20 cellular contexts compared by ENCODE assay signal in the genomic region with DNA sequence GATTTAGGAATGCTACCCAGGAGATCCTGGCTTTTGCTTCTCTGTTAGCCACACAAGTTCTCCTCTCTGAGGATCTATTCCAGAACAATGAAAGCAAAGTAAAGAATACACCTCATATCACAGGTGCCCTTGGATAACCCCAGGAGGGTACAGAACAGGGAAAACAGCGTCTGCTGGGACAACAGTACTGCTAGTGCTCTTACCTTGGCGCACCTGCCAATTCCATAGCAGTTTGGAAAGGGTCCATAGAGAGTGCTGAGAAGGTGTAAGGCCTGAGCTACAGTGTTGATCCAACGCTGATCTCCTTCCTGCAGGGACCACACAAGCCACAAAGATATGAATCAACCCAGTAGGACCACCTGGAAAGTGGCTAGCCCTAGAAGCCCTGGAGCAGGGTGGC. TPM values are rescaled to one million over a fixed set of nuclear protein-coding genes. Genes with fewer than 3 reads are reported as not detected.
A peak's percentile ranks its signal among the peaks of the same experiment; 100 is the strongest.
DNase-seq lines count a peak whose midpoint lies in the region; ATAC-seq, FAIRE-seq and TF ChIP-seq lines count a peak whose summit lies in the region.
"Had no signal": no experiment of that assay in that cellular context is flagged by ENCODE, and none has a peak within 500 bp of the region (broad histone marks: within the 10 kb centered on the region; RNA-seq: fewer than 3 reads in every experiment).

No MANE protein-coding gene starts in this region.

- peak; percentile 28 for FAIRE-seq in bronchial epithelial cell (lab: Jason Lieb, UNC)
- FAIRE-seq: GM12878, GM19239 had no signal

- H3K4me3 Mint-ChIP-seq in activated naive CD4-positive, alpha-beta T cell treated with anti-CD3 and anti-CD28 coated beads for 36 hours: no peak overlapping the region
- H3K4me3 Mint-ChIP-seq in stimulated activated effector memory CD8-positive, alpha-beta T cell treated with anti-CD3 and anti-CD28 coated beads, Interleukin-12 subunit alpha, Interleukin-12 subunit beta, amount 100 ng/mL, for 72 hours: no peak overlapping the region
- H3K4me3 Mint-ChIP-seq: B cell; CD4-positive, CD25-positive, alpha-beta regulatory T cell; CD8-positive, alpha-beta memory T cell had no signal

- ATAC-seq in activated naive CD4-positive, alpha-beta T cell treated with anti-CD3 and anti-CD28 coated beads, Interleukin-2, amount 50 U/mL, for 72 hours: no peak
- no peak for ATAC-seq in stimulated activated effector memory CD8-positive, alpha-beta T cell treated with anti-CD3 and anti-CD28 coated beads, Interleukin-12 subunit alpha, Interleukin-12 subunit beta, amount 100 ng/mL, for 72 hours
- no peak for ATAC-seq in GM18502 (IDR thresholded peaks at IDR 0.05; ENCODE audit: poor library complexity, unreplicated experiment)
- ATAC-seq: GM12878 had no signal

- peaks cover 6 to 13% of the 10 kb centered on the region in 2 donors for H3K36me3 Mint-ChIP-seq in activated naive CD4-positive, alpha-beta T cell treated with anti-CD3 and anti-CD28 coated beads, Interleukin-2, amount 50 U/mL, for 72 hours
- H3K36me3 Mint-ChIP-seq in activated naive CD4-positive, alpha-beta T cell treated with anti-CD3 and anti-CD28 coated beads for 36 hours (ENCODE audit: low read depth): peaks cover 25% of the 10 kb centered on the region
- peaks cover 90% of the 10 kb centered on the region for H3K36me3 Mint-ChIP-seq in stimulated activated effector memory CD8-positive, alpha-beta T cell treated with anti-CD3 and anti-CD28 coated beads, Interleukin-12 subunit alpha, Interleukin-12 subunit beta, amount 100 ng/mL, for 72 hours

- H3K36me3 ChIP-seq in bronchial epithelial cell (ENCODE audit: control insufficient read depth, insufficient read depth, low read length): peaks cover 33% of the 10 kb centered on the region

- CTCF ChIA-PET in activated naive CD4-positive, alpha-beta T cell treated with anti-CD3 and anti-CD28 coated beads for 36 hours (lab: Charles Lee): no interaction called here

- H3K9me3 Mint-ChIP-seq in activated naive CD4-positive, alpha-beta T cell treated with anti-CD3 and anti-CD28 coated beads, Interleukin-2, amount 50 U/mL, for 72 hours: no peaks in the 10 kb centered on the region
- no peaks in the 10 kb centered on the region for H3K9me3 Mint-ChIP-seq in activated naive CD4-positive, alpha-beta T cell treated with anti-CD3 and anti-CD28 coated beads for 36 hours
- no peaks in the 10 kb centered on the region for H3K9me3 Mint-ChIP-seq in stimulated activated effector memory CD8-positive, alpha-beta T cell treated with anti-CD3 and anti-CD28 coated beads, Interleukin-12 subunit alpha, Interleukin-12 subunit beta, amount 100 ng/mL, for 72 hours
- H3K9me3 Mint-ChIP-seq: CD4-positive, CD25-positive, alpha-beta regulatory T cell; CD8-positive, alpha-beta memory T cell had no signal

- H3K27me3 Mint-ChIP-seq in activated naive CD4-positive, alpha-beta T cell treated with anti-CD3 and anti-CD28 coated beads for 36 hours (ENCODE audit: low read depth): no peaks in the 10 kb centered on the region
- H3K27me3 Mint-ChIP-seq: B cell; CD4-positive, CD25-positive, alpha-beta regulatory T cell; CD8-positive, alpha-beta memory T cell had no signal

- H3K27me3 ChIP-seq in bronchial epithelial cell (ENCODE audit: control insufficient read depth, insufficient read depth, low read length): no peaks in the 10 kb centered on the region
- H3K27me3 ChIP-seq: BLaER1 treated with 17β-estradiol and CSF1 and Interleukin-3, amounts not matched to agents 10 nM and 100 nM had no signal

- no peak overlapping the region for H3K4me3 ChIP-seq in bronchial epithelial cell (ENCODE audit: low read depth, low read length)
- H3K4me3 ChIP-seq: BLaER1 treated with 17β-estradiol and CSF1 and Interleukin-3, amounts not matched to agents 10 nM and 100 nM; GM12878; GM23248; HAP-1 had no signal

- no peaks in the 10 kb centered on the region for H3K4me1 Mint-ChIP-seq in activated naive CD4-positive, alpha-beta T cell treated with anti-CD3 and anti-CD28 coated beads for 36 hours (ENCODE audit: low read depth)
- H3K4me1 Mint-ChIP-seq in stimulated activated effector memory CD8-positive, alpha-beta T cell treated with anti-CD3 and anti-CD28 coated beads, Interleukin-12 subunit alpha, Interleukin-12 subunit beta, amount 100 ng/mL, for 72 hours: no peaks in the 10 kb centered on the region
- H3K4me1 Mint-ChIP-seq: B cell; CD4-positive, CD25-positive, alpha-beta regulatory T cell; CD8-positive, alpha-beta memory T cell had no signal

- intact Hi-C loops in activated naive CD4-positive, alpha-beta T cell treated with anti-CD3 and anti-CD28 coated beads for 36 hours (cut with micrococcal nuclease): no loop called here

- TF ChIP-seq CTCF in bronchial epithelial cell (IDR thresholded peaks at IDR 0.05; ENCODE audit: insufficient read depth, low read length, severe bottlenecking): no peak

- H3K27ac Mint-ChIP-seq in activated naive CD4-positive, alpha-beta T cell treated with anti-CD3 and anti-CD28 coated beads, Interleukin-2, amount 50 U/mL, for 72 hours: peak overlapping the region; percentile 3 to 55
- no peak overlapping the region for H3K27ac Mint-ChIP-seq in activated naive CD4-positive, alpha-beta T cell treated with anti-CD3 and anti-CD28 coated beads for 36 hours
- H3K27ac Mint-ChIP-seq in stimulated activated effector memory CD8-positive, alpha-beta T cell treated with anti-CD3 and anti-CD28 coated beads, Interleukin-12 subunit alpha, Interleukin-12 subunit beta, amount 100 ng/mL, for 72 hours: peak overlapping the region; percentile 61
- H3K27ac Mint-ChIP-seq: B cell had no signal

- DNase-seq in activated naive CD4-positive, alpha-beta T cell treated with anti-CD3 and anti-CD28 coated beads, Interleukin-2, amount 50 U/mL, for 72 hours (ENCODE audit: low spot score in 2 of 2): no peak
- no peak for DNase-seq in activated naive CD4-positive, alpha-beta T cell treated with anti-CD3 and anti-CD28 coated beads for 36 hours
- DNase-seq in bronchial epithelial cell (ENCODE audit: low read depth) (no peak), NCI-H69 (lab: John Stamatoyannopoulos, UW) (no peak)
- DNase-seq in stimulated activated effector memory CD8-positive, alpha-beta T cell treated with anti-CD3 and anti-CD28 coated beads, Interleukin-12 subunit alpha, Interleukin-12 subunit beta, amount 100 ng/mL, for 72 hours (ENCODE audit: low spot score in 2 of 2): no peak
- DNase-seq: CD4-positive, CD25-positive, alpha-beta regulatory T cell; CD8-positive, alpha-beta memory T cell; COR-L47; DMS 273 treated with DMSO at 0.1 percent for 48 hours; DMS53; DND-41; EL; GM23248 had no signal

RNA-seq across cellular contexts. Expression of a gene that starts 12.9 kb away (rescaled TPM):
- 100 to 1,000 TPM; 115 to 233 TPM for total RNA-seq in activated naive CD4-positive, alpha-beta T cell treated with anti-CD3 and anti-CD28 coated beads, Interleukin-2, amount 50 U/mL, for 72 hours
- total RNA-seq in activated naive CD4-positive, alpha-beta T cell treated with anti-CD3 and anti-CD28 coated beads for 36 hours: 100 to 1,000 TPM; 173 TPM
- total RNA-seq in bronchial epithelial cell: 6.1 and 14.8 TPM in 2 replicates

RNA-seq across cellular contexts. Expression of a gene that starts 15.1 kb away (rescaled TPM):
- 10 to 100 TPM; 22.2 to 34.4 TPM for total RNA-seq in activated naive CD4-positive, alpha-beta T cell treated with anti-CD3 and anti-CD28 coated beads, Interleukin-2, amount 50 U/mL, for 72 hours
- total RNA-seq in activated naive CD4-positive, alpha-beta T cell treated with anti-CD3 and anti-CD28 coated beads for 36 hours: 10 to 100 TPM; 19.8 to 21.2 TPM
- 10.5 and 12.2 TPM in 2 replicates for total RNA-seq in bronchial epithelial cell

RNA-seq across cellular contexts. Expression of a gene that starts 52.6 kb away (rescaled TPM):
- total RNA-seq in activated naive CD4-positive, alpha-beta T cell treated with anti-CD3 and anti-CD28 coated beads, Interleukin-2, amount 50 U/mL, for 72 hours: 10 to 100 TPM; 37.7 to 58.7 TPM
- 10 to 100 TPM; 52.0 to 52.4 TPM for total RNA-seq in activated naive CD4-positive, alpha-beta T cell treated with anti-CD3 and anti-CD28 coated beads for 36 hours
- 11.6 and 12.9 TPM in 2 replicates for total RNA-seq in bronchial epithelial cell
- total RNA-seq: H4 had no signal
